17 cellular contexts compared by ENCODE assay signal in genomic region chr4:132125131-132125530, GRCh38.
DNase-seq lines count a peak whose midpoint lies in the region; ATAC-seq and TF ChIP-seq lines count a peak whose summit lies in the region.
"Had no signal": no experiment of that assay in that cellular context is flagged by ENCODE, and none has a peak within 500 bp of the region (broad histone marks: within the 10 kb centered on the region; RNA-seq: fewer than 3 reads in every experiment).

No MANE protein-coding gene starts in this region.

- H2AFZ ChIP-seq in DND-41 (ENCODE audit: low read depth, low read length): peak overlapping the region; percentile 55

- peak overlapping the region; percentile 51 for H3K27ac Mint-ChIP-seq in WTC11
- H3K27ac Mint-ChIP-seq: CD14-positive monocyte; CD8-positive, alpha-beta T cell; HFFc6 had no signal

- peaks cover 53% of the 10 kb centered on the region for H3K36me3 Mint-ChIP-seq in WTC11
- H3K36me3 Mint-ChIP-seq: CD14-positive monocyte; CD8-positive, alpha-beta T cell had no signal

- TF ChIP-seq CTCF in DND-41 (IDR thresholded peaks at IDR 0.05; ENCODE audit: borderline replicate concordance, extremely low read depth, low read length, poor library complexity, severe bottlenecking) (no peak), WTC11 (IDR thresholded peaks at IDR 0.05) (no peak), testis (IDR thresholded peaks at IDR 0.05) (no peak), sigmoid colon (IDR thresholded peaks at IDR 0.05) (no peak)

- peaks cover 8% of the 10 kb centered on the region for H3K9me3 ChIP-seq in DND-41 (ENCODE audit: insufficient read depth, low read length, severe bottlenecking)
- 0 out of 2 replicates have a peak, but pooled peaks cover 3% of the 10 kb centered on the region for H3K9me3 ChIP-seq in HUES6 (ENCODE audit: control insufficient read depth, insufficient read depth, low read depth, low read length)
- no peaks in the 10 kb centered on the region for H3K9me3 ChIP-seq in iPS-18a (ENCODE audit: control insufficient read depth, low read depth, low read length)
- H3K9me3 ChIP-seq in testis: no peaks in the 10 kb centered on the region
- no peaks in the 10 kb centered on the region for H3K9me3 ChIP-seq in sigmoid colon
- H3K9me3 ChIP-seq: Caco-2 had no signal

- peaks cover 10% of the 10 kb centered on the region for H3K27me3 Mint-ChIP-seq in WTC11 (ENCODE audit: low read depth)

- WGBS in testis, 2 donors: 41 to 56% methylated on average over 2 of the region's 2 CpGs
- WGBS in sigmoid colon, 2 donors: 24 to 61% methylated on average over 2 of the region's 2 CpGs

- H3K4me2 ChIP-seq in DND-41 (ENCODE audit: insufficient read depth, low read length): no peak overlapping the region

- H3K9ac ChIP-seq in DND-41 (ENCODE audit: low read depth, low read length): no peak overlapping the region
- peak overlapping the region; percentile 93 for H3K9ac ChIP-seq in HUES6 (ENCODE audit: low read length)
- no peak overlapping the region for H3K9ac ChIP-seq in iPS-18a (ENCODE audit: low read length)
- H3K9ac ChIP-seq: KMS-11 had no signal

- H3K4me3 Mint-ChIP-seq in WTC11: peak overlapping the region; percentile 66
- H3K4me3 Mint-ChIP-seq: CD14-positive monocyte; CD8-positive, alpha-beta T cell; HFFc6 had no signal

- no peaks in the 10 kb centered on the region for H3K36me3 ChIP-seq in DND-41 (ENCODE audit: insufficient read depth, low read length)
- H3K36me3 ChIP-seq in HUES6 (ENCODE audit: control insufficient read depth, insufficient read depth, low read length): peaks cover 6% of the 10 kb centered on the region; the same call in 1 of the 2 replicates
- H3K36me3 ChIP-seq in iPS-18a (ENCODE audit: control insufficient read depth, low read depth, low read length): no peaks in the 10 kb centered on the region
- no peaks in the 10 kb centered on the region for H3K36me3 ChIP-seq in testis (ENCODE audit: low read depth, missing control alignments)
- no peaks in the 10 kb centered on the region for H3K36me3 ChIP-seq in sigmoid colon

- H3K4me1 ChIP-seq in DND-41 (ENCODE audit: insufficient read depth, low read length) (peaks cover 4% of the 10 kb centered on the region; the same call in 1 of the 2 replicates), HUES6 (ENCODE audit: control insufficient read depth, insufficient read depth, low read length) (peaks cover 31% of the 10 kb centered on the region), iPS-18a (ENCODE audit: control insufficient read depth, low read depth, low read length) (peaks cover 23% of the 10 kb centered on the region), testis (no peaks in the 10 kb centered on the region), sigmoid colon (no peaks in the 10 kb centered on the region)
- H3K4me1 ChIP-seq: Caco-2 had no signal

- TF ChIP-seq POLR2A in testis (IDR thresholded peaks at IDR 0.05): no peak
- no peak for TF ChIP-seq POLR2A in sigmoid colon (IDR thresholded peaks at IDR 0.05)

- ATAC-seq in DND-41 (ENCODE audit: insufficient read depth, low read depth) (no peak), WTC11 (peak; percentile 51)
- ATAC-seq: CD8-positive, alpha-beta T cell had no signal

- no peaks in the 10 kb centered on the region for H4K20me1 ChIP-seq in DND-41 (ENCODE audit: insufficient read depth, low read length)

- TF ChIP-seq EP300 in sigmoid colon (IDR thresholded peaks at IDR 0.05): no peak

- peaks cover 55% of the 10 kb centered on the region for H3K4me1 Mint-ChIP-seq in WTC11
- H3K4me1 Mint-ChIP-seq: CD14-positive monocyte had no signal

- DNase-seq in DND-41 (no peak), WTC11 (ENCODE audit: low spot score) (no peak), testis (no peak), NCI-H345 (lab: John Stamatoyannopoulos, UW) (no peak), sigmoid colon (no peak)
- DNase-seq: Caco-2; CD8-positive, alpha-beta T cell; GOT3; HCEC 1CT; HFFc6 had no signal

- H3K4me3 ChIP-seq in DND-41 (ENCODE audit: low read depth in 1 of 2, low read length in 2 of 2) (no peak overlapping the region), HUES6 (ENCODE audit: low read depth, low read length) (peak overlapping the region; percentile 56), iPS-18a (ENCODE audit: low read length) (peak overlapping the region; percentile 21), testis (no peak overlapping the region), sigmoid colon (no peak overlapping the region)
- H3K4me3 ChIP-seq: GM12878 had no signal

- POLR2A ChIA-PET in WTC11 (lab: Charles Lee): no interaction called here

- CTCF ChIA-PET in WTC11 (lab: Charles Lee): no interaction called here

- H3K27me3 ChIP-seq in DND-41 (ENCODE audit: insufficient read depth, low read length, poor library complexity) (no peaks in the 10 kb centered on the region), HUES6 (ENCODE audit: control insufficient read depth, insufficient read depth, low read length) (no peaks in the 10 kb centered on the region), iPS-18a (ENCODE audit: control insufficient read depth, insufficient read depth, low read length) (no peaks in the 10 kb centered on the region), testis (no peaks in the 10 kb centered on the region), sigmoid colon (no peaks in the 10 kb centered on the region)

- intact Hi-C loops in testis (cut with DNase I; ENCODE audit: low total_unique reads) (no loop called here), sigmoid colon (cut with DNase I) (no loop called here)

- H3K9me3 Mint-ChIP-seq in WTC11: peaks cover 31% of the 10 kb centered on the region
- H3K9me3 Mint-ChIP-seq: CD8-positive, alpha-beta T cell; HFFc6 had no signal

- H3K79me2 ChIP-seq in DND-41 (ENCODE audit: insufficient read depth, low read length): no peaks in the 10 kb centered on the region

- H3K27ac ChIP-seq in DND-41 (ENCODE audit: low read length): no peak overlapping the region
- peak overlapping the region; percentile 87 for H3K27ac ChIP-seq in HUES6 (ENCODE audit: low read depth, low read length)
- no peak overlapping the region for H3K27ac ChIP-seq in iPS-18a (ENCODE audit: low read length)
- no peak overlapping the region for H3K27ac ChIP-seq in testis
- H3K27ac ChIP-seq in sigmoid colon: no peak overlapping the region
- H3K27ac ChIP-seq: 22Rv1, HL-60, KMS-11 had no signal

TF ChIP-seq in WTC11, 78 proteins besides CTCF, POLR2A, EP300 and RAD21 (continues in another document):
- TF ChIP-seq, protein P1, sequence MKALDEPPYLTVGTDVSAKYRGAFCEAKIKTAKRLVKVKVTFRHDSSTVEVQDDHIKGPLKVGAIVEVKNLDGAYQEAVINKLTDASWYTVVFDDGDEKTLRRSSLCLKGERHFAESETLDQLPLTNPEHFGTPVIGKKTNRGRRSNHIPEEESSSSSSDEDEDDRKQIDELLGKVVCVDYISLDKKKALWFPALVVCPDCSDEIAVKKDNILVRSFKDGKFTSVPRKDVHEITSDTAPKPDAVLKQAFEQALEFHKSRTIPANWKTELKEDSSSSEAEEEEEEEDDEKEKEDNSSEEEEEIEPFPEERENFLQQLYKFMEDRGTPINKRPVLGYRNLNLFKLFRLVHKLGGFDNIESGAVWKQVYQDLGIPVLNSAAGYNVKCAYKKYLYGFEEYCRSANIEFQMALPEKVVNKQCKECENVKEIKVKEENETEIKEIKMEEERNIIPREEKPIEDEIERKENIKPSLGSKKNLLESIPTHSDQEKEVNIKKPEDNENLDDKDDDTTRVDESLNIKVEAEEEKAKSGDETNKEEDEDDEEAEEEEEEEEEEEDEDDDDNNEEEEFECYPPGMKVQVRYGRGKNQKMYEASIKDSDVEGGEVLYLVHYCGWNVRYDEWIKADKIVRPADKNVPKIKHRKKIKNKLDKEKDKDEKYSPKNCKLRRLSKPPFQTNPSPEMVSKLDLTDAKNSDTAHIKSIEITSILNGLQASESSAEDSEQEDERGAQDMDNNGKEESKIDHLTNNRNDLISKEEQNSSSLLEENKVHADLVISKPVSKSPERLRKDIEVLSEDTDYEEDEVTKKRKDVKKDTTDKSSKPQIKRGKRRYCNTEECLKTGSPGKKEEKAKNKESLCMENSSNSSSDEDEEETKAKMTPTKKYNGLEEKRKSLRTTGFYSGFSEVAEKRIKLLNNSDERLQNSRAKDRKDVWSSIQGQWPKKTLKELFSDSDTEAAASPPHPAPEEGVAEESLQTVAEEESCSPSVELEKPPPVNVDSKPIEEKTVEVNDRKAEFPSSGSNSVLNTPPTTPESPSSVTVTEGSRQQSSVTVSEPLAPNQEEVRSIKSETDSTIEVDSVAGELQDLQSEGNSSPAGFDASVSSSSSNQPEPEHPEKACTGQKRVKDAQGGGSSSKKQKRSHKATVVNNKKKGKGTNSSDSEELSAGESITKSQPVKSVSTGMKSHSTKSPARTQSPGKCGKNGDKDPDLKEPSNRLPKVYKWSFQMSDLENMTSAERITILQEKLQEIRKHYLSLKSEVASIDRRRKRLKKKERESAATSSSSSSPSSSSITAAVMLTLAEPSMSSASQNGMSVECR (CRISPR knock-in tag; IDR thresholded peaks at IDR 0.05; ENCODE audit: borderline replicate concordance): no peak
- TF ChIP-seq PRRX2 (CRISPR knock-in tag; IDR thresholded peaks at IDR 0.05) (no peak), NR1H2 (CRISPR knock-in tag; IDR thresholded peaks at IDR 0.05) (no peak), JAZF1 (CRISPR knock-in tag; IDR thresholded peaks at IDR 0.05) (no peak), GABPB1 (CRISPR knock-in tag; IDR thresholded peaks at IDR 0.05) (no peak), ZNF396 (CRISPR knock-in tag; IDR thresholded peaks at IDR 0.05; ENCODE audit: borderline replicate concordance) (no peak), CBFB (CRISPR knock-in tag; IDR thresholded peaks at IDR 0.05; ENCODE audit: low read depth) (no peak), ZNF232 (CRISPR knock-in tag; IDR thresholded peaks at IDR 0.05) (no peak), GRHL2 (CRISPR knock-in tag; IDR thresholded peaks at IDR 0.05; ENCODE audit: insufficient replicate concordance, severe bottlenecking) (no peak)

Comparison
In these comparisons a context has a peak if more than half of its experiments do, and no peak if none do; other contexts are left out.
1. H3K4me3 ChIP-seq: peak in HUES6 (single experiment) and iPS-18a (single experiment); none in DND-41 (0 of 2), testis (0 of 2) and sigmoid colon (0 of 4).